Comparison of ENCODE assay signal across 8 cellular contexts in the genomic region with DNA sequence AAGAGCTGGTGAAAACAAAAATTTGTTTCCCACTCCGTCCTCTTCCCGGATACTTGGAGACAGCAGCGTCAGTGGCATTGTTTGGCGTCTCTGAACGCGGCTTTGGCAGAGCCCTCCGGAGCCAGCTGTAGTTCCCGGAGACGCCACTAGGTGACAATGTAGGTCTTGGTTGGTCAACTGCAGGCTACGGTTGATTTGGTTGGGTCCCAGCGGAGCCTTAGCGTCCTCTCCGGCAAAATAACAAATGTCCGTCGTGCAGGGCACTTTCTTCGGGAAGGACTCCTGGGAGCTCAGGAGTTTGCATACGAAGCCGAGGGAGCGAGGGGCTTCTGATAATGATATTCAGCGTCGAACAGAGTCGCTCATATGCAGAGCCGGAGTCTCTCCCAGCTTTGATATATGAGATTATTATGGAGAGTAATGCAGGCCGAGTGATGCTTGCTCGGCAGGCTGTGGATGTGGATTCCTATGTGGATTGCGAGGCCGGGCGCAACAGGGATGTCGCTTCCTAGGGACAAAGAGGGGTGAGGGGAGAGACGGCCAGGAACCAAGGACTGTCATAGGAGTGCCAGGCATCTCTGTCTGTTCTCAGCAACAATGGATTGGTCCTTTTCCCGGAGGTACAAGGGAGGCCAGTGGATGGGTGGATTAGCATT.
A peak's percentile ranks its signal among the peaks of the same experiment; 100 is the strongest.
DNase-seq lines count a peak whose midpoint lies in the region; ATAC-seq, FAIRE-seq and TF ChIP-seq lines count a peak whose summit lies in the region.

No MANE protein-coding gene starts in this region.

- H3K79me2 ChIP-seq in KMS-11 (ENCODE audit: insufficient read depth, low read depth), result no peaks in the 10 kb centered on the region

- H4K20me1 ChIP-seq in KMS-11 (ENCODE audit: insufficient read depth), result no peaks in the 10 kb centered on the region

- no peaks in the 10 kb centered on the region for H3K79me1 ChIP-seq in neuronal stem cell (ENCODE audit: low read depth, low read length)

- WGBS in neuronal stem cell (ENCODE audit: extremely low coverage in 2 of 2, insufficient read length in 2 of 2, insufficient replicate concordance in 1 of 2), 2 donors, result no CpG with 5 or more reads among the region's 31 CpGs

- no peak overlapping the region for H3K4ac ChIP-seq in neuronal stem cell (ENCODE audit: low read length)

- peak; percentile 92 for ATAC-seq in GM21576 (IDR thresholded peaks at IDR 0.05; ENCODE audit: unreplicated experiment)

- no peak overlapping the region for H2BK120ac ChIP-seq in neuronal stem cell (ENCODE audit: low read depth, low read length)

- H4K91ac ChIP-seq in neuronal stem cell (ENCODE audit: low read depth, low read length, poor library complexity), result no peak overlapping the region

- H3K27me3 ChIP-seq in KMS-11 (ENCODE audit: insufficient read depth, low read depth) (no peaks in the 10 kb centered on the region), neuronal stem cell (ENCODE audit: control insufficient read depth in 3 of 3, insufficient read depth in 3 of 3, low read depth in 1 of 3, low read length in 3 of 3) (peaks cover 0 to 19% (median 3%) of the 10 kb centered on the region in 3 experiments)

- H3K23ac ChIP-seq in neuronal stem cell (ENCODE audit: low read depth, low read length, poor library complexity), result no peak overlapping the region

- no peak overlapping the region for H2BK15ac ChIP-seq in neuronal stem cell (ENCODE audit: low read length)

- no peak overlapping the region for H3K18ac ChIP-seq in neuronal stem cell (ENCODE audit: low read length)

- H3K4me1 ChIP-seq in KMS-11 (ENCODE audit: low read depth, poor library complexity, severe bottlenecking) (no peaks in the 10 kb centered on the region), neuronal stem cell (ENCODE audit: control insufficient read depth in 2 of 2, insufficient read depth in 1 of 2, low read depth in 1 of 2, low read length in 2 of 2) (peaks cover 0 to 3% of the 10 kb centered on the region in 2 donors)

- peak overlapping the region; percentile 68 for H4K8ac ChIP-seq in neuronal stem cell (ENCODE audit: low read depth, low read length)

- no peak overlapping the region for H3K14ac ChIP-seq in neuronal stem cell (ENCODE audit: low read length)

- H3K4me2 ChIP-seq in KMS-11, result peak overlapping the region; percentile 11; the same call in 1 of the 2 replicates
- peak overlapping the region; percentile 66 for H3K4me2 ChIP-seq in neuronal stem cell (ENCODE audit: insufficient read depth, low read length, poor library complexity, severe bottlenecking)

- H3K9me3 ChIP-seq in neuronal stem cell (replicated peaks in 1 of 2; ENCODE audit: control insufficient read depth in 2 of 2, insufficient read depth in 1 of 2, low read depth in 1 of 2, low read length in 2 of 2), result no peaks in the 10 kb centered on the region

- H2BK12ac ChIP-seq in neuronal stem cell (ENCODE audit: low read length), result no peak overlapping the region

- H2BK5ac ChIP-seq in neuronal stem cell (ENCODE audit: low read length), result no peak overlapping the region

- H3K9ac ChIP-seq in KMS-11 (no peak overlapping the region), neuronal stem cell (ENCODE audit: low read depth, low read length, poor library complexity) (no peak overlapping the region)

- H2AK5ac ChIP-seq in neuronal stem cell (ENCODE audit: low read depth, low read length), result no peak overlapping the region

- peak; percentile 97 for TF ChIP-seq CTCF in KMS-11 (conservative IDR thresholded peaks at IDR 0.05; ENCODE audit: low read depth, low read length)

- H2AFZ ChIP-seq in KMS-11 (ENCODE audit: low read depth) (peak overlapping the region; percentile 12), neuronal stem cell (ENCODE audit: low read length) (peak overlapping the region; percentile 87)

- no peak for FAIRE-seq in frontal cortex (lab: Jason Lieb, UNC)

- DNase-seq in DMS153 (lab: John Stamatoyannopoulos, UW) (peak; percentile 44), RPMI7951 (ENCODE audit: low read depth) (peak; percentile 80), frontal cortex (ENCODE audit: low spot score in 2 of 2) (peak; percentile 31 to 78), neuronal stem cell (ENCODE audit: low spot score) (peak; percentile 88), stromal cell of bone marrow (ENCODE audit: low read depth) (peak; percentile 64)
- DNase-seq in activated effector memory CD4-positive, alpha-beta T cell treated with Interleukin-2 at 50 U/mL for 16 hours, result peak; percentile 52

- no peaks in the 10 kb centered on the region for H3K36me3 ChIP-seq in KMS-11 (ENCODE audit: insufficient read depth)
- H3K36me3 ChIP-seq in neuronal stem cell (replicated peaks in 1 of 2; ENCODE audit: control insufficient read depth in 2 of 2, insufficient read depth in 2 of 2, low read length in 2 of 2), result no peaks in the 10 kb centered on the region

- H3K27ac ChIP-seq in KMS-11 (no peak overlapping the region), neuronal stem cell (replicated peaks; ENCODE audit: low read length) (no peak overlapping the region)

- no peak overlapping the region for H3K4me3 ChIP-seq in KMS-11 (IDR thresholded peaks at IDR 0.05; ENCODE audit: insufficient read depth, low read depth, low read length)
- peak overlapping the region; percentile 34 to 58 for H3K4me3 ChIP-seq in neuronal stem cell (ENCODE audit: low read length in 2 of 2)
